In the genomic region with DNA sequence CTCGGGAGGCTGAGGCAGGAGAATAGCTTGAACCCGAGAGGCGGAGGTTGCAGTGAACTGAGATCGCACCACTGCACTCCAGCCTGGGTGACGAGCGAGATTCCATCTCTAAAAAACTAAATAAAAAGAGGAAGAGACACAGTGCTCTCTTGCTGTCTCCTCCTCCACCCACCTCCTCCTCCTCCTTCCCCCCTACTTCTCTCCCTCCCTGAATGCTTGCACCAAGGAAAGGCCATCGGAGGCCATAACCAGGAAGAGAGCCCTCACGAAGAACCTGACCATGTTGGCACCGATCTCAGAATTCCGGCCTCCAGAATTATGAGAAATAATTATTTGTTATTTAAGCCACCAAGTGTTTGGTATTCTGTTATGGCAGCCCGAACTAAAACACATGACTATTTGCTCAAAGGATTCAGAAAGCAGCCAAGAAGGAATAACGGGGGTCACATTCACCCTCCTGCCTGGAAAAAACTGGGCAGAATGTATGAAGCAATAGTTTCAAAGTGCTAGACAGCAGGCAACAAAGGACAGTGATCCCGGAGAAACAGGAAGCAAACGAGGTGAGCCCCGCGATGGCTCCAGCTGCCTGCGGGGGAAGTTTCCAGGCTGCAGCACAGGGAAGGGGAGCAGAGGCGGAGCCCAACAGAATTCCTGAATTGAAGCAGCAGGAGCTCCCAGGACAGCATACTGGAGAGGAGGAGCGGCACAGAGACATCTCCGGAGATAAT, we compare ENCODE assay signal across 8 cellular contexts. TPM values are rescaled to one million over a fixed set of nuclear protein-coding genes. Genes with fewer than 3 reads are reported as not detected.
DNase-seq lines count a peak whose midpoint lies in the region; ATAC-seq lines count a peak whose summit lies in the region.

No MANE protein-coding gene starts in this region.

- no peak overlapping the region for H3K4me3 Mint-ChIP-seq in natural killer cell treated with Interleukin-12 subunit alpha and Interleukin-12 subunit beta and Interleukin-15 and Interleukin-18, amount 100 ng/mL, for 72 hours

- no peaks in the 10 kb centered on the region for H3K36me3 Mint-ChIP-seq in natural killer cell treated with Interleukin-12 subunit alpha and Interleukin-12 subunit beta and Interleukin-15 and Interleukin-18, amount 100 ng/mL, for 72 hours

- H3K27me3 ChIP-seq in HUES64 (ENCODE audit: insufficient read depth, low read length) = no peaks in the 10 kb centered on the region
- H3K27me3 ChIP-seq in iPS-18a (ENCODE audit: control insufficient read depth, insufficient read depth, low read length) = no peaks in the 10 kb centered on the region
- H3K27me3 ChIP-seq in skeletal muscle satellite cell (ENCODE audit: control insufficient read depth, insufficient read depth, low read length) = no peaks in the 10 kb centered on the region

- no peaks in the 10 kb centered on the region for H3K9me3 Mint-ChIP-seq in natural killer cell treated with Interleukin-12 subunit alpha and Interleukin-12 subunit beta and Interleukin-15 and Interleukin-18, amount 100 ng/mL, for 72 hours

- ATAC-seq in HG03354 (IDR thresholded peaks at IDR 0.05; ENCODE audit: poor library complexity, severe bottlenecking, unreplicated experiment) = no peak
- no peak for ATAC-seq in natural killer cell treated with Interleukin-12 subunit alpha and Interleukin-12 subunit beta and Interleukin-15 and Interleukin-18, amount 100 ng/mL, for 72 hours
- no peak for ATAC-seq in GM21717 (IDR thresholded peaks at IDR 0.05; ENCODE audit: unreplicated experiment)

- 42% methylated on average over 20 of the region's 20 CpGs for WGBS in HUES64

- peak overlapping the region; percentile 76 for H3K4me2 ChIP-seq in skeletal muscle satellite cell (ENCODE audit: low read length)

- H3K4me1 Mint-ChIP-seq in natural killer cell treated with Interleukin-12 subunit alpha and Interleukin-12 subunit beta and Interleukin-15 and Interleukin-18, amount 100 ng/mL, for 72 hours (ENCODE audit: low read depth in 2 of 2) = no peaks in the 10 kb centered on the region

- H3K36me3 ChIP-seq in HUES64 (ENCODE audit: insufficient read depth, low read length) = no peaks in the 10 kb centered on the region
- no peaks in the 10 kb centered on the region for H3K36me3 ChIP-seq in iPS-18a (ENCODE audit: control insufficient read depth, low read depth, low read length)
- no peaks in the 10 kb centered on the region for H3K36me3 ChIP-seq in skeletal muscle satellite cell (ENCODE audit: insufficient read depth, low read length)

- DNase-seq in amniotic epithelial cell (ENCODE audit: low read depth) (peak; percentile 87), DMS 273 (lab: John Stamatoyannopoulos, UW; ENCODE audit: unreplicated experiment) (no peak)
- no peak for DNase-seq in natural killer cell treated with Interleukin-12 subunit alpha and Interleukin-12 subunit beta and Interleukin-15 and Interleukin-18, amount 100 ng/mL, for 72 hours (ENCODE audit: low spot score)

- H3K9ac ChIP-seq in HUES64 (ENCODE audit: low read depth, low read length) (peak overlapping the region; percentile 46; the same call in 1 of the 2 replicates), iPS-18a (ENCODE audit: low read length) (peak overlapping the region; percentile 63), skeletal muscle satellite cell (ENCODE audit: low read depth, low read length) (peak overlapping the region; percentile 63)

- no peaks in the 10 kb centered on the region for H3K9me3 ChIP-seq in HUES64 (ENCODE audit: insufficient read depth, low read depth, low read length)
- no peaks in the 10 kb centered on the region for H3K9me3 ChIP-seq in iPS-18a (ENCODE audit: control insufficient read depth, low read depth, low read length)
- H3K9me3 ChIP-seq in skeletal muscle satellite cell (replicated peaks; ENCODE audit: low read length) = no peaks in the 10 kb centered on the region

- H3K27ac ChIP-seq in HUES64 (ENCODE audit: low read depth, low read length) = no peak overlapping the region
- H3K27ac ChIP-seq in iPS-18a (ENCODE audit: low read length) = peak overlapping the region; percentile 35

- H3K4me1 ChIP-seq in HUES64 (ENCODE audit: insufficient read depth, low read length) (peaks cover 10% of the 10 kb centered on the region; the same call in 1 of the 2 replicates), iPS-18a (ENCODE audit: control insufficient read depth, low read depth, low read length) (peaks cover 18% of the 10 kb centered on the region), skeletal muscle satellite cell (ENCODE audit: control insufficient read depth, insufficient read depth, low read length) (peaks cover 8% of the 10 kb centered on the region)

- H3K27me3 Mint-ChIP-seq in natural killer cell treated with Interleukin-12 subunit alpha and Interleukin-12 subunit beta and Interleukin-15 and Interleukin-18, amount 100 ng/mL, for 72 hours = peaks cover 5 to 8% of the 10 kb centered on the region in 2 donors

- H3K27ac Mint-ChIP-seq in natural killer cell treated with Interleukin-12 subunit alpha and Interleukin-12 subunit beta and Interleukin-15 and Interleukin-18, amount 100 ng/mL, for 72 hours = no peak overlapping the region

- peak overlapping the region; percentile 43 for H3K4me3 ChIP-seq in HUES64 (ENCODE audit: low read length)
- H3K4me3 ChIP-seq in iPS-18a (ENCODE audit: low read length) = peak overlapping the region; percentile 56
- H3K4me3 ChIP-seq in skeletal muscle satellite cell (ENCODE audit: low read length) = peak overlapping the region; percentile 56

RNA-seq across cellular contexts. Expression of a gene that starts 35.8 kb away (rescaled TPM):
- polyA plus RNA-seq in HUES64 (2013, experiment 1 of 2) = not detected
- not detected for polyA plus RNA-seq in HUES64 (2013, experiment 2 of 2)
- total RNA-seq in skeletal muscle satellite cell (2012; rRNA removed) = not detected in 2 replicates
- total RNA-seq in natural killer cell treated with Interleukin-12 subunit alpha and Interleukin-12 subunit beta and Interleukin-15 and Interleukin-18, amount 100 ng/mL, for 72 hours = not detected

RNA-seq across cellular contexts. Expression of a gene that starts 36.0 kb away (rescaled TPM):
- 48.8 TPM for polyA plus RNA-seq in HUES64 (2013, experiment 1 of 2)
- polyA plus RNA-seq in HUES64 (2013, experiment 2 of 2) = 50.7 TPM
- 24.6 and 31.0 TPM in 2 replicates for total RNA-seq in skeletal muscle satellite cell (2012; rRNA removed)
- total RNA-seq in natural killer cell treated with Interleukin-12 subunit alpha and Interleukin-12 subunit beta and Interleukin-15 and Interleukin-18, amount 100 ng/mL, for 72 hours = 10 to 100 TPM; 19.2 to 21.8 TPM

RNA-seq across cellular contexts. Expression of a gene that starts 36.7 kb away (rescaled TPM):
- polyA plus RNA-seq in HUES64 (2013, experiment 1 of 2) = 37.8 TPM
- polyA plus RNA-seq in HUES64 (2013, experiment 2 of 2) = 39.7 TPM
- total RNA-seq in skeletal muscle satellite cell (2012; rRNA removed) = 36.8 and 37.8 TPM in 2 replicates
- 10 to 100 TPM; 61.8 to 71.2 TPM for total RNA-seq in natural killer cell treated with Interleukin-12 subunit alpha and Interleukin-12 subunit beta and Interleukin-15 and Interleukin-18, amount 100 ng/mL, for 72 hours
